In the genomic region with DNA sequence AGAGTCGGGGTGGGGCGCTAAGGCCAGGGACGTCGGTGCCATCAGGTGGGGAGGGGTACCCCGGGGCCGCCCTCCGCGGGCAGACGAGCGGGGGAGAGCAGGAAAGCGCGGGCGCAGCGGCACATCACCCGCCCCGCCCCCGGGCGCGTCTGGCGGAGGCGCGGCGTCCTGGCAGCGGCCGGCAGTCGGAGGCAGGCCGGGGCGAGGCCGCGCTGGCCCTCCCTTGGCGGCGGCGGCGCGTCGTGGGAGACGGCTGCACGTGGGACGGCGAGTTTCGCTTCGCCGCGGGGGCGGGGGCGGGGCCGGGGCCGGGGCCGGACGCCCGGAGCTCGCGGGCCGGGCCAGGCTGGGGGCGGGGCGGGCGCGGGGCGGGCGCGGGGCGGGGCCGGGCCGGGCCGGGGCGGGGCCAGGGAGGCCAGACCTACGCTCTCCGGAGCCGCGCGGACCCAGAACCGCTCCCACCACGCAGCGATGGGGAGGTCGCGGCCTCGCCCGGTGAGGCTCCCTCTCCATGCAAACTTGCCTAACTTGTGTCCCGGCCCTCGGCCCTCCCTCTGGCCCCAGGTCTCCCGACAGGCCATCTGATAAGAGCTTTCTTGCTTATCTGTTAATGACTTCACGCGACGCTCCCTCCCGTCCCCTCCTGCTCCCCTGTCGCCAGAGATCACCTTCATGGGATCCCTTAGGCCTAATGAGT, we compare ENCODE assay signal across 2 cellular contexts.
TF ChIP-seq lines count a peak whose summit lies in the region.

No MANE protein-coding gene starts in this region.

TF ChIP-seq in HCT116, 20 proteins besides CTCF, POLR2A, EP300 and RAD21:
- no peak for TF ChIP-seq ELF1 (IDR thresholded peaks at IDR 0.05; ENCODE audit: borderline replicate concordance, low read depth)
- TF ChIP-seq, protein P1, sequence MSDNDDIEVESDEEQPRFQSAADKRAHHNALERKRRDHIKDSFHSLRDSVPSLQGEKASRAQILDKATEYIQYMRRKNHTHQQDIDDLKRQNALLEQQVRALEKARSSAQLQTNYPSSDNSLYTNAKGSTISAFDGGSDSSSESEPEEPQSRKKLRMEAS (IDR thresholded peaks at IDR 0.05) = peak; percentile 65; the same call in 1 of the 2 replicates
TF ChIP-seq in HCT116: peak in this region for 1.

TF ChIP-seq in H1, 55 proteins besides CTCF, POLR2A, EP300 and RAD21:
- no peak for TF ChIP-seq BCL11A (IDR thresholded peaks at IDR 0.05; ENCODE audit: low read depth in 2 of 2, low read length in 2 of 2)
- no peak for TF ChIP-seq GABPA (IDR thresholded peaks at IDR 0.05; ENCODE audit: borderline replicate concordance, insufficient read depth, low read length)
- TF ChIP-seq HDAC2 (IDR thresholded peaks at IDR 0.05; ENCODE audit: borderline replicate concordance in 1 of 2, low read depth in 2 of 2, low read length in 2 of 2) = no peak
- no peak for TF ChIP-seq BACH1 (IDR thresholded peaks at IDR 0.05; ENCODE audit: low read length)
- TF ChIP-seq, protein P1 (IDR thresholded peaks at IDR 0.05) = peak; percentile 26; the same call in 1 of the 2 replicates
- TF ChIP-seq JUND (IDR thresholded peaks at IDR 0.05; ENCODE audit: low read length) = no peak
- no peak for TF ChIP-seq SAP30 (IDR thresholded peaks at IDR 0.05; ENCODE audit: insufficient read depth, insufficient replicate concordance, low read length)
- TF ChIP-seq CREB1 (IDR thresholded peaks at IDR 0.05) = no peak
- peak; percentile 45 for TF ChIP-seq KDM4A (IDR thresholded peaks at IDR 0.05; ENCODE audit: low read depth, low read length, severe bottlenecking)
- TF ChIP-seq SP4 (IDR thresholded peaks at IDR 0.05; ENCODE audit: low read length) = no peak
- TF ChIP-seq, protein P2, sequence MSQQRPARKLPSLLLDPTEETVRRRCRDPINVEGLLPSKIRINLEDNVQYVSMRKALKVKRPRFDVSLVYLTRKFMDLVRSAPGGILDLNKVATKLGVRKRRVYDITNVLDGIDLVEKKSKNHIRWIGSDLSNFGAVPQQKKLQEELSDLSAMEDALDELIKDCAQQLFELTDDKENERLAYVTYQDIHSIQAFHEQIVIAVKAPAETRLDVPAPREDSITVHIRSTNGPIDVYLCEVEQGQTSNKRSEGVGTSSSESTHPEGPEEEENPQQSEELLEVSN (IDR thresholded peaks at IDR 0.05) = no peak
- TF ChIP-seq SRF (IDR thresholded peaks at IDR 0.05; ENCODE audit: low read depth, low read length) = no peak
